ENCODE assay signal across 25 cellular contexts in genomic region chr9:115972362-115972761, GRCh38.
DNase-seq lines count a peak whose midpoint lies in the region; ATAC-seq and TF ChIP-seq lines count a peak whose summit lies in the region.
"Had no signal": no experiment of that assay in that cellular context is flagged by ENCODE, and none has a peak within 500 bp of the region (broad histone marks: within the 10 kb centered on the region; RNA-seq: fewer than 3 reads in every experiment).

No MANE protein-coding gene starts in this region.

- peaks cover 3 to 6% of the 10 kb centered on the region in 2 donors for H3K9me3 ChIP-seq in breast epithelium
- no peaks in the 10 kb centered on the region for H3K9me3 ChIP-seq in RWPE2 (ENCODE audit: severe bottlenecking)
- H3K9me3 ChIP-seq: Caco-2 had no signal

- POLR2A ChIA-PET in MCF 10A (lab: Yijun Ruan, JAX) = interaction anchor here (0.6 to 1.7 kb wide), 4 partner anchors 19 to 297 kb away, joined by 3 to 10 read pairs (median 3); no protein-coding TSS in a partner anchor

- DNase-seq in MCF 10A (ENCODE audit: unreplicated experiment) (peak; percentile 27), breast epithelium (ENCODE audit: low spot score in 2 of 2) (no peak), RWPE2 (ENCODE audit: low spot score) (no peak), epithelial cell of esophagus (ENCODE audit: low read depth) (peak; percentile 54), KG1 (lab: John Stamatoyannopoulos, UW) (no peak)
- DNase-seq: Caco-2; CD8-positive, alpha-beta T cell; DMS79 treated with DMSO at 0.1 percent for 48 hours; GM23248; H9; HFFc6; NCI-H1092; NCI-H1417 treated with DMSO at 0.1 percent for 48 hours; NCI-H1694 treated with DMSO at 0.1 percent for 48 hours; NCI-H2081; NCI-H2227 treated with DMSO at 0.1 percent for 48 hours; RPMI8226; SHP77; SW 1271 had no signal

- no peaks in the 10 kb centered on the region for H3K27me3 Mint-ChIP-seq in MCF 10A (ENCODE audit: insufficient read depth, unreplicated experiment)
- H3K27me3 Mint-ChIP-seq: IgD-negative memory B cell had no signal

- H3K36me3 ChIP-seq in breast epithelium (no peaks in the 10 kb centered on the region), RWPE2 (ENCODE audit: low read depth) (no peaks in the 10 kb centered on the region)

- ATAC-seq in RWPE2 (ENCODE audit: low read depth) (peak; percentile 41; the same call in 1 of the 3 replicates), HG03520 (IDR thresholded peaks at IDR 0.05; ENCODE audit: unreplicated experiment) (no peak), HG02571 (IDR thresholded peaks at IDR 0.05; ENCODE audit: unreplicated experiment) (no peak), HG02798 (IDR thresholded peaks at IDR 0.05; ENCODE audit: poor library complexity, unreplicated experiment) (no peak)
- ATAC-seq: CD8-positive, alpha-beta T cell had no signal

- CTCF ChIA-PET in MCF 10A (lab: Yijun Ruan, JAX) = interaction anchor here (1.1 to 1.2 kb wide), 2 partner anchors 28 to 139 kb away, joined by 3 to 4 read pairs; no protein-coding TSS in a partner anchor

- no peaks in the 10 kb centered on the region for H3K9me3 Mint-ChIP-seq in MCF 10A (ENCODE audit: unreplicated experiment)
- H3K9me3 Mint-ChIP-seq: HFFc6 had no signal

- peaks cover 48% of the 10 kb centered on the region for H3K36me3 Mint-ChIP-seq in MCF 10A (ENCODE audit: insufficient read depth, unreplicated experiment)
- H3K36me3 Mint-ChIP-seq: CD8-positive, alpha-beta T cell; IgD-negative memory B cell had no signal

- H3K27me3 ChIP-seq in breast epithelium (no peaks in the 10 kb centered on the region), RWPE2 (ENCODE audit: insufficient read depth, poor library complexity, severe bottlenecking) (no peaks in the 10 kb centered on the region)

- peak overlapping the region; percentile 27 for H3K27ac Mint-ChIP-seq in MCF 10A (ENCODE audit: low read depth, unreplicated experiment)
- H3K27ac Mint-ChIP-seq: B cell; CD8-positive, alpha-beta T cell; H9; HFFc6; IgD-negative memory B cell had no signal

- intact Hi-C loops in MCF 10A (cut with micrococcal nuclease) = no loop called here
- intact Hi-C loops in breast epithelium (cut with DNase I; ENCODE audit: low total_unique reads) = no loop called here

- no peak overlapping the region for H3K27ac ChIP-seq in breast epithelium
- H3K27ac ChIP-seq in RWPE2 (ENCODE audit: poor library complexity, severe bottlenecking) = no peak overlapping the region
- H3K27ac ChIP-seq: C4-2B, GM23248 had no signal

- no peak overlapping the region for H3K4me3 Mint-ChIP-seq in MCF 10A (ENCODE audit: unreplicated experiment)
- H3K4me3 Mint-ChIP-seq: B cell; CD8-positive, alpha-beta T cell; H9; HFFc6; IgD-negative memory B cell had no signal

- H3K4me3 ChIP-seq in breast epithelium = no peak overlapping the region
- H3K4me3 ChIP-seq in RWPE2 (ENCODE audit: severe bottlenecking) = no peak overlapping the region
- no peak overlapping the region for H3K4me3 ChIP-seq in epithelial cell of esophagus (ENCODE audit: low read length)
- H3K4me3 ChIP-seq: GM23248 had no signal

- H3K4me1 ChIP-seq in breast epithelium (no peaks in the 10 kb centered on the region), RWPE2 (ENCODE audit: insufficient read depth, poor library complexity, severe bottlenecking) (peaks cover 5% of the 10 kb centered on the region)
- H3K4me1 ChIP-seq: Caco-2 had no signal

- H3K4me1 Mint-ChIP-seq in MCF 10A (ENCODE audit: insufficient read depth, unreplicated experiment) = peaks cover 23% of the 10 kb centered on the region
- H3K4me1 Mint-ChIP-seq: B cell, IgD-negative memory B cell had no signal

- TF ChIP-seq POLR2A in breast epithelium (IDR thresholded peaks at IDR 0.05) = no peak

- TF ChIP-seq CTCF in MCF 10A (IDR thresholded peaks at IDR 0.05; ENCODE audit: unreplicated experiment) = no peak
- no peak for TF ChIP-seq CTCF in breast epithelium (IDR thresholded peaks at IDR 0.05)
- no peak for TF ChIP-seq CTCF in RWPE2 (IDR thresholded peaks at IDR 0.05; ENCODE audit: poor library complexity, severe bottlenecking)
- TF ChIP-seq CTCF in epithelial cell of esophagus (IDR thresholded peaks at IDR 0.05; ENCODE audit: insufficient read depth, low read depth, low read length, missing control alignments) = no peak

- no TSS peak for BruUV-seq in MCF 10A (replicated peaks; lab: Mats Ljungman, UMichigan)

Comparison
In these comparisons a context has a peak if more than half of its experiments do, and no peak if none do; other contexts are left out.
1. DNase-seq: peak in MCF 10A (single experiment) and epithelial cell of esophagus (single experiment); none in breast epithelium (0 of 2), RWPE2 (single experiment) and KG1 (single experiment).